17 cellular contexts compared by ENCODE assay signal in the genomic region with DNA sequence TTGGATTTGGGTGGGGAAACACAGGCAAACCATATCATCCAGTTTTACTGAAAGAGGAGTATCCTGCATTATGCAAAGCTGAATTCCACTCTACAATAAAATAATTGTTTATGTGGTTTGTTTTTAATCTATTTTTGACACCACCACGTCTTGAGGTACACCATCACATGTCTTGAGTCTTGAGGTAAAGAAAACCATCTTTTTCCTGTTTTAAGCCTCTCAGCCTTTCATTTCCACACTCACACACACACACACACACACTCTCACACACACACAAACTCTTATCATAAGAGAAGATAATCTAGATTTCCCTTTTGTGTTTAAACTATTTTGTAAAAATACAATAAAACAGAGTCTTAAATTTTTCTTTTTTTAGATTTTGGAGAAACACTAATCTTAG. TPM values are rescaled to one million over a fixed set of nuclear protein-coding genes. Genes with fewer than 3 reads are reported as not detected.
DNase-seq lines count a peak whose midpoint lies in the region; ATAC-seq lines count a peak whose summit lies in the region.
"Had no signal": no experiment of that assay in that cellular context is flagged by ENCODE, and none has a peak within 500 bp of the region (broad histone marks: within the 10 kb centered on the region; RNA-seq: fewer than 3 reads in every experiment).

No MANE protein-coding gene starts in this region.

- no peak overlapping the region for H3K4me3 ChIP-seq in CD8-positive, alpha-beta memory T cell (ENCODE audit: low read length)
- H3K4me3 ChIP-seq: BLaER1 had no signal

- H3K27ac ChIP-seq in CD8-positive, alpha-beta memory T cell (ENCODE audit: low read depth, low read length): no peak overlapping the region
- H3K27ac ChIP-seq: BLaER1, HL-60 had no signal

- H3K36me3 ChIP-seq in CD8-positive, alpha-beta memory T cell (ENCODE audit: insufficient read depth, low read length): no peaks in the 10 kb centered on the region
- H3K36me3 ChIP-seq: BLaER1 had no signal

- peaks cover under 1% of the 10 kb centered on the region for H3K9me3 Mint-ChIP-seq in activated CD4-positive, alpha-beta T cell treated with anti-CD3 and anti-CD28 coated beads, Interleukin-2, amount 10 ng/mL, durations not matched to agents 7 days and 5 days
- H3K9me3 Mint-ChIP-seq in activated CD4-positive, alpha-beta T cell treated with anti-CD3 and anti-CD28 coated beads for 36 hours (ENCODE audit: low read depth): no peaks in the 10 kb centered on the region
- no peaks in the 10 kb centered on the region for H3K9me3 Mint-ChIP-seq in CD8-positive, alpha-beta memory T cell
- peaks cover 0 to 5% (median 0%) of the 10 kb centered on the region in 9 donors for H3K9me3 Mint-ChIP-seq in naive thymus-derived CD8-positive, alpha-beta T cell
- H3K9me3 Mint-ChIP-seq: HFFc6 had no signal

- CTCF ChIA-PET in activated CD4-positive, alpha-beta T cell treated with anti-CD3 and anti-CD28 coated beads, Interleukin-2, amount 10 ng/mL, durations not matched to agents 7 days and 5 days (lab: Charles Lee): no interaction called here
- CTCF ChIA-PET in activated CD4-positive, alpha-beta T cell treated with anti-CD3 and anti-CD28 coated beads for 36 hours (lab: Charles Lee): interaction anchor here (1.7 kb wide), 1 partner anchor 14 kb away, joined by 7 read pairs; no protein-coding TSS in a partner anchor
- CTCF ChIA-PET in CD8-positive, alpha-beta memory T cell (lab: Charles Lee): no interaction called here

- ATAC-seq in activated CD4-positive, alpha-beta T cell treated with anti-CD3 and anti-CD28 coated beads for 36 hours: no peak
- ATAC-seq in naive thymus-derived CD8-positive, alpha-beta T cell: peak; percentile 30 to 69
- ATAC-seq in HG02571 (IDR thresholded peaks at IDR 0.05; ENCODE audit: unreplicated experiment): no peak

- H3K9me3 ChIP-seq in CD8-positive, alpha-beta memory T cell (ENCODE audit: low read length): no peaks in the 10 kb centered on the region

- peaks cover 2% of the 10 kb centered on the region for H3K36me3 Mint-ChIP-seq in activated CD4-positive, alpha-beta T cell treated with anti-CD3 and anti-CD28 coated beads, Interleukin-2, amount 10 ng/mL, durations not matched to agents 7 days and 5 days (ENCODE audit: low read depth)
- H3K36me3 Mint-ChIP-seq in activated CD4-positive, alpha-beta T cell treated with anti-CD3 and anti-CD28 coated beads for 36 hours (ENCODE audit: low read depth): peaks cover 10% of the 10 kb centered on the region
- peaks cover 2 to 4% (median 4%) of the 10 kb centered on the region in 3 donors for H3K36me3 Mint-ChIP-seq in CD8-positive, alpha-beta memory T cell
- peaks cover 0 to 7% (median 2%) of the 10 kb centered on the region in 3 donors for H3K36me3 Mint-ChIP-seq in naive thymus-derived CD8-positive, alpha-beta T cell

- no peaks in the 10 kb centered on the region for H3K27me3 Mint-ChIP-seq in activated CD4-positive, alpha-beta T cell treated with anti-CD3 and anti-CD28 coated beads, Interleukin-2, amount 10 ng/mL, durations not matched to agents 7 days and 5 days
- H3K27me3 Mint-ChIP-seq in activated CD4-positive, alpha-beta T cell treated with anti-CD3 and anti-CD28 coated beads for 36 hours: no peaks in the 10 kb centered on the region
- peaks cover 0 to 6% of the 10 kb centered on the region in 2 donors for H3K27me3 Mint-ChIP-seq in CD8-positive, alpha-beta memory T cell
- H3K27me3 Mint-ChIP-seq in naive thymus-derived CD8-positive, alpha-beta T cell: peaks cover 0 to 1% (median 0%) of the 10 kb centered on the region in 5 donors

- no peak overlapping the region for H3K4me3 Mint-ChIP-seq in activated CD4-positive, alpha-beta T cell treated with anti-CD3 and anti-CD28 coated beads, Interleukin-2, amount 10 ng/mL, durations not matched to agents 7 days and 5 days
- H3K4me3 Mint-ChIP-seq in activated CD4-positive, alpha-beta T cell treated with anti-CD3 and anti-CD28 coated beads for 36 hours: no peak overlapping the region
- H3K4me3 Mint-ChIP-seq in CD8-positive, alpha-beta memory T cell: peak overlapping the region in 1 of 7 donors; percentile 23
- H3K4me3 Mint-ChIP-seq in naive thymus-derived CD8-positive, alpha-beta T cell: peak overlapping the region in 5 of 10 donors; percentile 3 to 72 (median 33)
- H3K4me3 Mint-ChIP-seq: HFFc6 had no signal

- DNase-seq in activated CD4-positive, alpha-beta T cell treated with anti-CD3 and anti-CD28 coated beads, Interleukin-2, amount 10 ng/mL, durations not matched to agents 7 days and 5 days: peak; percentile 29
- no peak for DNase-seq in activated CD4-positive, alpha-beta T cell treated with anti-CD3 and anti-CD28 coated beads for 36 hours
- DNase-seq in CD8-positive, alpha-beta memory T cell: peak in 3 of 5 donors; percentile 24 to 44 (median 42)
- peak; percentile 30 for DNase-seq in central memory CD4-positive, alpha-beta T cell
- peak in 7 of 10 donors; percentile 4 to 65 (median 16) for DNase-seq in naive thymus-derived CD8-positive, alpha-beta T cell
- DNase-seq in kidney tubule cell (ENCODE audit: low spot score): no peak
- DNase-seq: 8988T, AML-193, COR-L47, DMS153, DMS79 treated with DMSO at 0.1 percent for 48 hours, EL, HCEC 1CT, HFFc6 had no signal

- POLR2A ChIA-PET in activated CD4-positive, alpha-beta T cell treated with anti-CD3 and anti-CD28 coated beads, Interleukin-2, amount 10 ng/mL, durations not matched to agents 7 days and 5 days (lab: Charles Lee): no interaction called here
- POLR2A ChIA-PET in activated CD4-positive, alpha-beta T cell treated with anti-CD3 and anti-CD28 coated beads for 36 hours (lab: Charles Lee): no interaction called here
- POLR2A ChIA-PET in CD8-positive, alpha-beta memory T cell (lab: Charles Lee): no interaction called here
- POLR2A ChIA-PET in naive thymus-derived CD8-positive, alpha-beta T cell (lab: Charles Lee): no interaction called here

- peaks cover 17% of the 10 kb centered on the region for H3K4me1 Mint-ChIP-seq in activated CD4-positive, alpha-beta T cell treated with anti-CD3 and anti-CD28 coated beads, Interleukin-2, amount 10 ng/mL, durations not matched to agents 7 days and 5 days
- H3K4me1 Mint-ChIP-seq in activated CD4-positive, alpha-beta T cell treated with anti-CD3 and anti-CD28 coated beads for 36 hours: peaks cover 5% of the 10 kb centered on the region
- H3K4me1 Mint-ChIP-seq in CD8-positive, alpha-beta memory T cell: peaks cover 4 to 18% (median 18%) of the 10 kb centered on the region in 3 donors
- H3K4me1 Mint-ChIP-seq in naive thymus-derived CD8-positive, alpha-beta T cell: peaks cover 0 to 15% (median 9%) of the 10 kb centered on the region in 4 donors

- intact Hi-C loops in activated CD4-positive, alpha-beta T cell treated with anti-CD3 and anti-CD28 coated beads for 36 hours (cut with DNase I, micrococcal nuclease): no loop called here

- peak overlapping the region; percentile 9 for H3K27ac Mint-ChIP-seq in activated CD4-positive, alpha-beta T cell treated with anti-CD3 and anti-CD28 coated beads, Interleukin-2, amount 10 ng/mL, durations not matched to agents 7 days and 5 days
- no peak overlapping the region for H3K27ac Mint-ChIP-seq in activated CD4-positive, alpha-beta T cell treated with anti-CD3 and anti-CD28 coated beads for 36 hours
- H3K27ac Mint-ChIP-seq in CD8-positive, alpha-beta memory T cell: peak overlapping the region in 4 of 8 donors; percentile 5 to 69 (median 64)
- peak overlapping the region in 7 of 10 donors; percentile 1 to 68 (median 39) for H3K27ac Mint-ChIP-seq in naive thymus-derived CD8-positive, alpha-beta T cell
- H3K27ac Mint-ChIP-seq: HFFc6 had no signal

- no peaks in the 10 kb centered on the region for H3K27me3 ChIP-seq in CD8-positive, alpha-beta memory T cell (ENCODE audit: insufficient read depth, low read length, poor library complexity, severe bottlenecking)
- H3K27me3 ChIP-seq: BLaER1 had no signal

- no peaks in the 10 kb centered on the region for H3K4me1 ChIP-seq in CD8-positive, alpha-beta memory T cell (ENCODE audit: insufficient read depth, low read length)
- H3K4me1 ChIP-seq: BLaER1 had no signal

RNA-seq across cellular contexts. Expression of gene SPIN3, which starts 32.0 kb away (rescaled TPM):
- 10 to 100 TPM in 1 of 2 experiments, 1 to 10 TPM in 1; 9.9 to 10.1 TPM for total RNA-seq in activated CD4-positive, alpha-beta T cell treated with anti-CD3 and anti-CD28 coated beads, Interleukin-2, amount 10 ng/mL, durations not matched to agents 7 days and 5 days
- total RNA-seq in activated CD4-positive, alpha-beta T cell treated with anti-CD3 and anti-CD28 coated beads for 36 hours: 1 to 10 TPM; 7.7 to 10.0 TPM
- 1 to 10 TPM; 5.6 to 7.1 TPM for total RNA-seq in CD8-positive, alpha-beta memory T cell
- 3.2 TPM for polyA plus RNA-seq in CD8-positive, alpha-beta memory T cell
- total RNA-seq in naive thymus-derived CD8-positive, alpha-beta T cell: 10 to 100 TPM; 20.6 to 21.5 TPM
- 1 to 10 TPM; 4.0 to 5.3 (median 4.1) TPM for polyA plus RNA-seq in naive thymus-derived CD8-positive, alpha-beta T cell

Comparison
In these comparisons a context has a peak if more than half of its experiments do, and no peak if none do; other contexts are left out.
1. DNase-seq: peak in activated CD4-positive, alpha-beta T cell treated with anti-CD3 and anti-CD28 coated beads, Interleukin-2, amount 10 ng/mL, durations not matched to agents 7 days and 5 days (single experiment), CD8-positive, alpha-beta memory T cell (3 of 5), central memory CD4-positive, alpha-beta T cell (single experiment) and naive thymus-derived CD8-positive, alpha-beta T cell (7 of 10); none in activated CD4-positive, alpha-beta T cell treated with anti-CD3 and anti-CD28 coated beads for 36 hours (single experiment) and kidney tubule cell (single experiment).
2. ATAC-seq: peak in naive thymus-derived CD8-positive, alpha-beta T cell (2 of 2); none in activated CD4-positive, alpha-beta T cell treated with anti-CD3 and anti-CD28 coated beads for 36 hours (single experiment) and HG02571 (single experiment).